Comparison of ENCODE assay signal across 16 cellular contexts in the genomic region with DNA sequence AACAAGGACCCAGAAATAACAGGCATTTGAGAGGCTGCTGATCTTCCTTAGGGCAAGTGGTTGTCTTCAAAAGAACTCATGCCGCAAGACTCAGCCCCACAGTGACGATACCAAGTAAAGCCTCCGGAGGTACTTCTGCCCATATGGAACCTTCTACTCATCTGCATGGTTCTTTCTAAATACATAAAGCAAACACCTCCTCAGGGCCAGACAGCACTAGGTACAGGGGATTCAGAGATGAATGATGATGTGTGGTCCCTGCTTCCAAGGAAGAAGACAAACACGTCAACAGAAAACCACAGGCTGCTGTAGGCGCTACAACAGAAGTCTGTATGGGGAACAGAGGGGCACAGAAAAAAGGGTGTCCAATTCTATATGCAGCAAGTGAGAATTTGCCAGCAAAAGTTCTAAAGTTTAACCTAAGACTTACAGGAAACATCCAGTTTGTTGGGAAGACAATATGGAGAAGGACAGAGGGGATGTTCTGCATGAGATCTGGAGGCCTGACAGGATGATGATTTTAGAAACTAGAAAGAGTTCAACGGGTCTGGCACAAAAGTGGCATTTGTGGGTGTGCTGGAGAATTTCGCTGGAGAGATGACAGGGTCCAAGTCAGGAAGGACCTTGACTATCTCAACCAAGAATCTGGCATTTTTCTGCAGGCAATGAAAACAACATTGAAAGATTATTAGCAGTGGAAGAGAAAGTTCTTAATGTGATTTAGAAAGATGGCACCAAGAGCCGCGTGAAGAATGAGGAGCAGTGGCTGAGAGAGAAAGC. TPM values are rescaled to one million over a fixed set of nuclear protein-coding genes. Genes with fewer than 3 reads are reported as not detected.
DNase-seq lines count a peak whose midpoint lies in the region; ATAC-seq and TF ChIP-seq lines count a peak whose summit lies in the region.
"Had no signal": no experiment of that assay in that cellular context is flagged by ENCODE, and none has a peak within 500 bp of the region (broad histone marks: within the 10 kb centered on the region; RNA-seq: fewer than 3 reads in every experiment).

No MANE protein-coding gene starts in this region.

- TF ChIP-seq CTCF in omental fat pad (IDR thresholded peaks at IDR 0.05) (no peak), HFFc6 (IDR thresholded peaks at IDR 0.05) (no peak)

- H3K27me3 ChIP-seq in right cardiac atrium (ENCODE audit: control insufficient read depth, insufficient read depth) = no peaks in the 10 kb centered on the region
- H3K27me3 ChIP-seq in MG63 = no peaks in the 10 kb centered on the region
- H3K27me3 ChIP-seq: right atrium auricular region had no signal

- no peaks in the 10 kb centered on the region for H3K36me3 ChIP-seq in MG63
- H3K36me3 ChIP-seq: gastroesophageal sphincter, right atrium auricular region, tibial artery had no signal

- ATAC-seq in activated naive CD4-positive, alpha-beta T cell treated with anti-CD3 and anti-CD28 coated beads, Interleukin-2, amount 50 U/mL, for 72 hours = peak; percentile 73 to 85
- ATAC-seq in right cardiac atrium (no peak), omental fat pad (ENCODE audit: low FRiP score) (no peak)
- ATAC-seq: gastroesophageal sphincter had no signal

- no peaks in the 10 kb centered on the region for H3K9me3 ChIP-seq in right cardiac atrium (ENCODE audit: control insufficient read depth, low read length)
- no peaks in the 10 kb centered on the region for H3K9me3 ChIP-seq in MG63
- H3K9me3 ChIP-seq: gastroesophageal sphincter, right atrium auricular region, tibial artery had no signal

- H3K4me1 Mint-ChIP-seq in activated CD4-positive, alpha-beta memory T cell treated with anti-CD3 and anti-CD28 coated beads for 36 hours (ENCODE audit: low read depth) = peaks cover 26% of the 10 kb centered on the region
- H3K4me1 Mint-ChIP-seq in HFFc6 (ENCODE audit: low read depth) = 0 out of 2 replicates have a peak, but pooled peaks cover 4% of the 10 kb centered on the region

- H3K27me3 Mint-ChIP-seq in activated CD4-positive, alpha-beta memory T cell treated with anti-CD3 and anti-CD28 coated beads for 36 hours = no peaks in the 10 kb centered on the region
- peaks cover 14% of the 10 kb centered on the region for H3K27me3 Mint-ChIP-seq in HFFc6 (ENCODE audit: insufficient read depth)

- CTCF ChIA-PET in activated CD4-positive, alpha-beta memory T cell treated with anti-CD3 and anti-CD28 coated beads for 36 hours (lab: Charles Lee) = interaction anchor here (1.3 to 2.0 kb wide), 2 partner anchors 16 to 20 kb away, joined by 6 to 12 read pairs; no protein-coding TSS in a partner anchor

- intact Hi-C loops in activated CD4-positive, alpha-beta memory T cell treated with anti-CD3 and anti-CD28 coated beads for 36 hours (cut with micrococcal nuclease) = loop anchor here (1.0 to 5.0 kb wide), 6 partner anchors 16 to 371 kb away; partner anchors contain the start of gene ARCN1
- intact Hi-C loops in right cardiac atrium (cut with DNase I) = no loop called here

- H3K4me3 Mint-ChIP-seq in activated CD4-positive, alpha-beta memory T cell treated with anti-CD3 and anti-CD28 coated beads for 36 hours = peak overlapping the region; percentile 42
- no peak overlapping the region for H3K4me3 Mint-ChIP-seq in HFFc6
- H3K4me3 Mint-ChIP-seq: IgD-negative memory B cell, memory B cell had no signal

- H3K4me1 ChIP-seq in right cardiac atrium (ENCODE audit: control insufficient read depth, insufficient read depth, low read length) = no peaks in the 10 kb centered on the region
- H3K4me1 ChIP-seq: tibial artery had no signal

- 89% methylated on average over 9 of the region's 9 CpGs for WGBS in right cardiac atrium

- POLR2A ChIA-PET in activated CD4-positive, alpha-beta memory T cell treated with anti-CD3 and anti-CD28 coated beads for 36 hours (lab: Charles Lee) = interaction anchor here (0.8 to 5.1 kb wide), 9 partner anchors 11 to 201 kb away, joined by 3 to 83 read pairs (median 6); partner anchors contain the start of gene CD3E

- H3K36me3 Mint-ChIP-seq in activated CD4-positive, alpha-beta memory T cell treated with anti-CD3 and anti-CD28 coated beads for 36 hours = peaks cover 47% of the 10 kb centered on the region
- H3K36me3 Mint-ChIP-seq in activated naive CD4-positive, alpha-beta T cell treated with anti-CD3 and anti-CD28 coated beads, Interleukin-2, amount 50 U/mL, for 72 hours = peaks cover 21 to 32% of the 10 kb centered on the region in 2 donors
- H3K36me3 Mint-ChIP-seq in HFFc6 (ENCODE audit: low read depth) = no peaks in the 10 kb centered on the region
- H3K36me3 Mint-ChIP-seq: IgD-negative memory B cell, memory B cell had no signal

- no peak overlapping the region for H3K27ac ChIP-seq in right cardiac atrium (ENCODE audit: low read length)
- H3K27ac ChIP-seq: gastroesophageal sphincter, right atrium auricular region, tibial artery had no signal

- no peaks in the 10 kb centered on the region for H3K9me3 Mint-ChIP-seq in activated CD4-positive, alpha-beta memory T cell treated with anti-CD3 and anti-CD28 coated beads for 36 hours
- H3K9me3 Mint-ChIP-seq in activated naive CD4-positive, alpha-beta T cell treated with anti-CD3 and anti-CD28 coated beads, Interleukin-2, amount 50 U/mL, for 72 hours = peaks cover 0 to 1% of the 10 kb centered on the region in 2 donors
- H3K9me3 Mint-ChIP-seq in HFFc6 = no peaks in the 10 kb centered on the region
- H3K9me3 Mint-ChIP-seq: IgD-negative memory B cell, memory B cell had no signal

- DNase-seq in Jurkat, Clone E6-1 (ENCODE audit: low read depth, low spot score) = peak; percentile 42
- peak; percentile 76 for DNase-seq in activated CD4-positive, alpha-beta memory T cell treated with anti-CD3 and anti-CD28 coated beads for 36 hours
- no peak for DNase-seq in activated naive CD4-positive, alpha-beta T cell treated with anti-CD3 and anti-CD28 coated beads, Interleukin-2, amount 50 U/mL, for 72 hours (ENCODE audit: low spot score in 2 of 2)
- DNase-seq in stimulated activated CD4-positive, alpha-beta T cell treated with anti-CD3 and anti-CD28 coated beads, Interleukin-4, amount 100 ng/mL, for 4 hours = peak; percentile 19 to 68
- no peak for DNase-seq in right cardiac atrium
- no peak for DNase-seq in omental fat pad (ENCODE audit: low spot score)
- no peak for DNase-seq in MG63
- no peak for DNase-seq in HFFc6
- DNase-seq: NCI-H1417, NCI-H446 treated with DMSO at 0.1 percent for 48 hours, tibial artery had no signal

- H3K27ac Mint-ChIP-seq in activated CD4-positive, alpha-beta memory T cell treated with anti-CD3 and anti-CD28 coated beads for 36 hours = no peak overlapping the region
- no peak overlapping the region for H3K27ac Mint-ChIP-seq in activated naive CD4-positive, alpha-beta T cell treated with anti-CD3 and anti-CD28 coated beads, Interleukin-2, amount 50 U/mL, for 72 hours
- no peak overlapping the region for H3K27ac Mint-ChIP-seq in HFFc6
- H3K27ac Mint-ChIP-seq: IgD-negative memory B cell, memory B cell had no signal

- H3K4me3 ChIP-seq in Jurkat, Clone E6-1 (ENCODE audit: low read length) = no peak overlapping the region
- H3K4me3 ChIP-seq in right cardiac atrium (ENCODE audit: low read length) (no peak overlapping the region), MG63 (no peak overlapping the region)
- H3K4me3 ChIP-seq: gastroesophageal sphincter, right atrium auricular region, tibial artery had no signal

RNA-seq across cellular contexts. Expression of gene JAML, which starts 23.7 kb away (rescaled TPM):
- polyA plus RNA-seq in Jurkat, Clone E6-1 (2012; ENCODE audit: insufficient read depth, insufficient read length) = 8.0 TPM
- total RNA-seq in activated CD4-positive, alpha-beta memory T cell treated with anti-CD3 and anti-CD28 coated beads for 36 hours = 100 to 1,000 TPM; 155 to 163 TPM
- total RNA-seq in activated naive CD4-positive, alpha-beta T cell treated with anti-CD3 and anti-CD28 coated beads, Interleukin-2, amount 50 U/mL, for 72 hours = 100 to 1,000 TPM; 125 to 239 TPM
- 1 to 10 TPM; 2.3 to 8.0 (median 4.0) TPM for total RNA-seq in right cardiac atrium
- polyA plus RNA-seq in right cardiac atrium = 2.0 TPM
- total RNA-seq in omental fat pad = 10 to 100 TPM in 3 of 4 donors, 1 to 10 TPM in 1; 9.9 to 35.9 (median 13.7) TPM
- total RNA-seq in MG63 (2014; rRNA removed; shearing (Covaris generic); ENCODE audit: low replicate concordance) = not detected in 2 replicates
- not detected for total RNA-seq in HFFc6 (2021; fragmentation: NEBNext Ultra II Directional; extraction: Animal tissue kit (Norgen Biotek cat#: 25700))
- total RNA-seq: SK-MEL-5 had no signal

RNA-seq across cellular contexts. Expression of gene SCN2B, which starts 24.7 kb away (rescaled TPM):
- not detected for polyA plus RNA-seq in Jurkat, Clone E6-1 (2012; ENCODE audit: insufficient read depth, insufficient read length)
- total RNA-seq in activated CD4-positive, alpha-beta memory T cell treated with anti-CD3 and anti-CD28 coated beads for 36 hours = not detected
- under 1 TPM in 1 of 2 donors, not detected in 1; 0.05 TPM for total RNA-seq in activated naive CD4-positive, alpha-beta T cell treated with anti-CD3 and anti-CD28 coated beads, Interleukin-2, amount 50 U/mL, for 72 hours
- total RNA-seq in right cardiac atrium (10 to 100 TPM in 1 of 4 donors, 1 to 10 TPM in 3; 2.1 to 11.7 (median 5.5) TPM), omental fat pad (under 1 TPM in 2 of 4 donors, not detected in 2; 0.28 to 0.47 TPM)
- 4.1 TPM for polyA plus RNA-seq in right cardiac atrium
- not detected in 2 replicates for total RNA-seq in MG63 (2014; rRNA removed; shearing (Covaris generic); ENCODE audit: low replicate concordance)
- not detected for total RNA-seq in HFFc6 (2021; fragmentation: NEBNext Ultra II Directional; extraction: Animal tissue kit (Norgen Biotek cat#: 25700))
- total RNA-seq: SK-MEL-5 had no signal
- polyA plus RNA-seq: IgD-negative memory B cell had no signal

RNA-seq across cellular contexts. Expression of gene SCN4B, which starts 48.5 kb away (rescaled TPM):
- not detected for polyA plus RNA-seq in Jurkat, Clone E6-1 (2012; ENCODE audit: insufficient read depth, insufficient read length)
- total RNA-seq in activated CD4-positive, alpha-beta memory T cell treated with anti-CD3 and anti-CD28 coated beads for 36 hours = under 1 TPM; 0.22 to 0.36 TPM
- 1 to 10 TPM in 1 of 2 donors, under 1 TPM in 1; 0.25 to 1.8 TPM for total RNA-seq in activated naive CD4-positive, alpha-beta T cell treated with anti-CD3 and anti-CD28 coated beads, Interleukin-2, amount 50 U/mL, for 72 hours
- total RNA-seq in right cardiac atrium (1 to 10 TPM; 2.6 to 7.3 (median 6.0) TPM), omental fat pad (10 to 100 TPM in 1 of 4 donors, 1 to 10 TPM in 3; 1.1 to 10.2 (median 2.0) TPM)
- polyA plus RNA-seq in right cardiac atrium = 9.0 TPM
- 0.23 and 0.35 TPM in 2 replicates for total RNA-seq in MG63 (2014; rRNA removed; shearing (Covaris generic); ENCODE audit: low replicate concordance)
- under 1 TPM in 2 of 6 experiments, not detected in 4; 0.07 to 0.10 TPM for total RNA-seq in HFFc6 (2021; fragmentation: NEBNext Ultra II Directional; extraction: Animal tissue kit (Norgen Biotek cat#: 25700))
- total RNA-seq: SK-MEL-5 had no signal
- polyA plus RNA-seq: IgD-negative memory B cell had no signal

RNA-seq across cellular contexts. Expression of gene MPZL3, which starts 51.1 kb away (rescaled TPM):
- polyA plus RNA-seq in Jurkat, Clone E6-1 (2012; ENCODE audit: insufficient read depth, insufficient read length) = 0.73 TPM
- total RNA-seq in activated CD4-positive, alpha-beta memory T cell treated with anti-CD3 and anti-CD28 coated beads for 36 hours = 10 to 100 TPM; 47.3 to 49.0 TPM
- 10 to 100 TPM; 35.0 to 93.0 TPM for total RNA-seq in activated naive CD4-positive, alpha-beta T cell treated with anti-CD3 and anti-CD28 coated beads, Interleukin-2, amount 50 U/mL, for 72 hours
- total RNA-seq in right cardiac atrium (1 to 10 TPM; 1.3 to 1.7 (median 1.5) TPM), omental fat pad (1 to 10 TPM; 1.3 to 2.5 (median 2.4) TPM)
- 0.77 TPM for polyA plus RNA-seq in right cardiac atrium
- total RNA-seq in MG63 (2014; rRNA removed; shearing (Covaris generic); ENCODE audit: low replicate concordance) = 1.3 and 1.6 TPM in 2 replicates
- total RNA-seq in HFFc6 (2021; fragmentation: NEBNext Ultra II Directional; extraction: Animal tissue kit (Norgen Biotek cat#: 25700)) = under 1 TPM in 2 of 6 experiments, not detected in 4; 0.21 to 0.33 TPM
- total RNA-seq: SK-MEL-5 had no signal

Comparison
In these comparisons a context has a peak if more than half of its experiments do, and no peak if none do; other contexts are left out.
1. DNase-seq: peak in Jurkat, Clone E6-1 (single experiment), activated CD4-positive, alpha-beta memory T cell treated with anti-CD3 and anti-CD28 coated beads for 36 hours (single experiment) and stimulated activated CD4-positive, alpha-beta T cell treated with anti-CD3 and anti-CD28 coated beads, Interleukin-4, amount 100 ng/mL, for 4 hours (2 of 2); none in activated naive CD4-positive, alpha-beta T cell treated with anti-CD3 and anti-CD28 coated beads, Interleukin-2, amount 50 U/mL, for 72 hours (0 of 2), right cardiac atrium (0 of 3), omental fat pad (single experiment), MG63 (single experiment) and HFFc6 (single experiment).
2. ATAC-seq: peak in activated naive CD4-positive, alpha-beta T cell treated with anti-CD3 and anti-CD28 coated beads, Interleukin-2, amount 50 U/mL, for 72 hours (2 of 2); none in right cardiac atrium (0 of 2) and omental fat pad (single experiment).